10 cellular contexts compared by ENCODE assay signal in genomic region chr12:12474471-12474928, GRCh38.
DNase-seq lines count a peak whose midpoint lies in the region; ATAC-seq and TF ChIP-seq lines count a peak whose summit lies in the region.
"Had no signal": no experiment of that assay in that cellular context is flagged by ENCODE, and none has a peak within 500 bp of the region (broad histone marks: within the 10 kb centered on the region; RNA-seq: fewer than 3 reads in every experiment).

No MANE protein-coding gene starts in this region.

- peak; percentile 49 for DNase-seq in activated CD8-positive, alpha-beta T cell treated with anti-CD3 and anti-CD28 coated beads, Interleukin-2, amount 10 ng/mL, durations not matched to agents 7 days and 5 days
- DNase-seq in natural killer cell (no peak), germinal center (ENCODE audit: low spot score) (no peak), globus pallidus (ENCODE audit: low spot score) (no peak), left lung (no peak), NCI-H226 (no peak)
- DNase-seq: esophagus squamous epithelium, retina had no signal

- H3K27me3 ChIP-seq in left lung, result no peaks in the 10 kb centered on the region
- H3K27me3 ChIP-seq: esophagus squamous epithelium had no signal

- CTCF ChIA-PET in activated CD8-positive, alpha-beta T cell treated with anti-CD3 and anti-CD28 coated beads, Interleukin-2, amount 10 ng/mL, durations not matched to agents 7 days and 5 days (lab: Charles Lee), result interaction anchor here (0.5 to 11.6 kb wide), 24 partner anchors 8 to 263 kb away, joined by 3 to 124 read pairs (median 6); partner anchors contain the start of gene DUSP16

- POLR2A ChIA-PET in activated CD8-positive, alpha-beta T cell treated with anti-CD3 and anti-CD28 coated beads, Interleukin-2, amount 10 ng/mL, durations not matched to agents 7 days and 5 days (lab: Charles Lee), result interaction anchor here (0.6 to 4.9 kb wide), 19 partner anchors 9 to 293 kb away, joined by 3 to 63 read pairs (median 9); partner anchors contain the start of genes BORCS5, CDKN1B and DUSP16

- H3K4me1 Mint-ChIP-seq in activated CD8-positive, alpha-beta T cell treated with anti-CD3 and anti-CD28 coated beads, Interleukin-2, amount 10 ng/mL, durations not matched to agents 7 days and 5 days (ENCODE audit: low read depth), result peaks cover 63% of the 10 kb centered on the region
- peaks cover 26 to 30% of the 10 kb centered on the region in 2 donors for H3K4me1 Mint-ChIP-seq in natural killer cell

- ATAC-seq in GM19035 (IDR thresholded peaks at IDR 0.05; ENCODE audit: unreplicated experiment), result peak; percentile 33
- ATAC-seq in HG02759 (IDR thresholded peaks at IDR 0.05; ENCODE audit: unreplicated experiment), result peak; percentile 5
- peak; percentile 43 for ATAC-seq in activated CD8-positive, alpha-beta T cell treated with anti-CD3 and anti-CD28 coated beads, Interleukin-2, amount 10 ng/mL, durations not matched to agents 7 days and 5 days
- ATAC-seq in natural killer cell, result peak in 2 of 3 donors; percentile 41 to 53
- no peak for ATAC-seq in left lung

- peak overlapping the region; percentile 92 for H3K27ac Mint-ChIP-seq in activated CD8-positive, alpha-beta T cell treated with anti-CD3 and anti-CD28 coated beads, Interleukin-2, amount 10 ng/mL, durations not matched to agents 7 days and 5 days
- H3K27ac Mint-ChIP-seq in natural killer cell, result peak overlapping the region; percentile 48 to 87

- no peaks in the 10 kb centered on the region for H3K9me3 ChIP-seq in left lung
- H3K9me3 ChIP-seq: esophagus squamous epithelium had no signal

- H3K9me3 Mint-ChIP-seq in activated CD8-positive, alpha-beta T cell treated with anti-CD3 and anti-CD28 coated beads, Interleukin-2, amount 10 ng/mL, durations not matched to agents 7 days and 5 days (ENCODE audit: insufficient read depth), result no peaks in the 10 kb centered on the region
- H3K9me3 Mint-ChIP-seq in natural killer cell, result no peaks in the 10 kb centered on the region

- no peak overlapping the region for H3K4me3 ChIP-seq in left lung
- H3K4me3 ChIP-seq: esophagus squamous epithelium had no signal

- peak overlapping the region in 1 of 2 donors; percentile 74 for H3K27ac ChIP-seq in left lung

- peaks cover 0 to 23% of the 10 kb centered on the region in 2 donors for H3K4me1 ChIP-seq in left lung

- H3K4me3 Mint-ChIP-seq in activated CD8-positive, alpha-beta T cell treated with anti-CD3 and anti-CD28 coated beads, Interleukin-2, amount 10 ng/mL, durations not matched to agents 7 days and 5 days, result peak overlapping the region; percentile 58
- H3K4me3 Mint-ChIP-seq in natural killer cell, result no peak overlapping the region

- intact Hi-C loops in natural killer cell (cut with micrococcal nuclease) (no loop called here), left lung (cut with DNase I) (no loop called here)

- H3K27me3 Mint-ChIP-seq in activated CD8-positive, alpha-beta T cell treated with anti-CD3 and anti-CD28 coated beads, Interleukin-2, amount 10 ng/mL, durations not matched to agents 7 days and 5 days (ENCODE audit: low read depth), result no peaks in the 10 kb centered on the region
- H3K27me3 Mint-ChIP-seq in natural killer cell (ENCODE audit: low read depth in 2 of 2), result no peaks in the 10 kb centered on the region

- H3K36me3 ChIP-seq in left lung, result peaks cover 0 to 36% of the 10 kb centered on the region in 2 donors

- peaks cover 65% of the 10 kb centered on the region for H3K36me3 Mint-ChIP-seq in activated CD8-positive, alpha-beta T cell treated with anti-CD3 and anti-CD28 coated beads, Interleukin-2, amount 10 ng/mL, durations not matched to agents 7 days and 5 days (ENCODE audit: low read depth)
- H3K36me3 Mint-ChIP-seq in natural killer cell, result no peaks in the 10 kb centered on the region

- TF ChIP-seq CTCF in natural killer cell (IDR thresholded peaks at IDR 0.05) (no peak), left lung (IDR thresholded peaks at IDR 0.05) (no peak)
